8 cellular contexts compared by ENCODE assay signal in the genomic region with DNA sequence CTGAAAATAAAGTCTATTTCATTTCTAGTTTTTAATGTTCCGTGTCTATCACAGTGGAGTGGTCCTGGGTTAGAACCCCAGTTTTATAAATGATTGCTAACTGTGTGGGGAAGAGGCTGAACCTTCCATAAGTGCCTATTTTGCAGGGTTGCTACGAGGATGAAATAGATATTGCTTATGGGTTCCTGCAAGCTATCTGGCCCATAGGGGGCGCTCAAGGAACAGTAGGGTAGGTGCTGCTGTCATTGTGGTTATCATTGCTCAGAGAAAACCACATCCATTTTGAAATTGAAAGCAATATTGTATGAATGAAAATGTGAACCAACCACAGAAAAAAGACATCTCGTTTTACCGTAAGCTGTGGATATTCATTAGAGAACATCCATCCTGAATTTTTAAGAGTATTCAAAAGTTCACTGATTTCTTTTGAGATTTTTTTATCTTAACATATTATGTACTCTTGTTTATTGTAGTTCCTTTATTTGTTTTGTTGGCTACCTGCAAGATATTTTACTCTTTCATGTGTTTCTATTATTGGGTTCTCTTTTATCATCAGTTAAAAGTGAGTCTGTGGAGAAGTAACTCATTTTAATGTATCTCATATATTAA.
DNase-seq lines count a peak whose midpoint lies in the region; ATAC-seq lines count a peak whose summit lies in the region.

No MANE protein-coding gene starts in this region.

- no peak overlapping the region for H3K27ac Mint-ChIP-seq in T-helper 17 cell

- peak; percentile 98 for ATAC-seq in HG02884 (IDR thresholded peaks at IDR 0.05; ENCODE audit: unreplicated experiment)
- ATAC-seq in T-helper 17 cell = peak; percentile 98

- H3K9me3 ChIP-seq in T-helper 17 cell (ENCODE audit: control insufficient read depth, low read length, poor library complexity, severe bottlenecking) = no peaks in the 10 kb centered on the region

- no peak overlapping the region for H3K4me3 Mint-ChIP-seq in T-helper 17 cell

- peak; percentile 47 for DNase-seq in NK-92 treated with Interleukin-12 subunit alpha and Interleukin-12 subunit beta, amount 100 ng/mL, for 24 hours (lab: John Stamatoyannopoulos, UW)
- DNase-seq in NK-92 (lab: John Stamatoyannopoulos, UW; ENCODE audit: unreplicated experiment) (no peak), NCI-H146 (lab: John Stamatoyannopoulos, UW) (peak; percentile 95), T-helper 17 cell (peak; percentile 26 to 77 (median 52)), anterior cingulate cortex (lab: John Stamatoyannopoulos, UW) (peak in 46 of 58 donors; percentile 3 to 82 (median 38)), hippocampal formation (lab: John Stamatoyannopoulos, UW) (peak; percentile 51 to 64)
- peak; percentile 77 to 88 (median 82) for DNase-seq in stimulated activated CD4-positive, alpha-beta T cell treated with anti-CD3 and anti-CD28 coated beads, Interleukin-12 subunit alpha, Interleukin-12 subunit beta, amount 100 ng/mL, for 48 hours (ENCODE audit: low read depth in 2 of 3, low spot score in 1 of 3)

- peaks cover 51% of the 10 kb centered on the region for H3K27me3 Mint-ChIP-seq in T-helper 17 cell

- peaks cover 2% of the 10 kb centered on the region for H3K4me1 Mint-ChIP-seq in T-helper 17 cell

- peaks cover 2% of the 10 kb centered on the region for H3K36me3 Mint-ChIP-seq in T-helper 17 cell (ENCODE audit: low read depth)
